1 cellular context compared by ENCODE assay signal in the genomic region with DNA sequence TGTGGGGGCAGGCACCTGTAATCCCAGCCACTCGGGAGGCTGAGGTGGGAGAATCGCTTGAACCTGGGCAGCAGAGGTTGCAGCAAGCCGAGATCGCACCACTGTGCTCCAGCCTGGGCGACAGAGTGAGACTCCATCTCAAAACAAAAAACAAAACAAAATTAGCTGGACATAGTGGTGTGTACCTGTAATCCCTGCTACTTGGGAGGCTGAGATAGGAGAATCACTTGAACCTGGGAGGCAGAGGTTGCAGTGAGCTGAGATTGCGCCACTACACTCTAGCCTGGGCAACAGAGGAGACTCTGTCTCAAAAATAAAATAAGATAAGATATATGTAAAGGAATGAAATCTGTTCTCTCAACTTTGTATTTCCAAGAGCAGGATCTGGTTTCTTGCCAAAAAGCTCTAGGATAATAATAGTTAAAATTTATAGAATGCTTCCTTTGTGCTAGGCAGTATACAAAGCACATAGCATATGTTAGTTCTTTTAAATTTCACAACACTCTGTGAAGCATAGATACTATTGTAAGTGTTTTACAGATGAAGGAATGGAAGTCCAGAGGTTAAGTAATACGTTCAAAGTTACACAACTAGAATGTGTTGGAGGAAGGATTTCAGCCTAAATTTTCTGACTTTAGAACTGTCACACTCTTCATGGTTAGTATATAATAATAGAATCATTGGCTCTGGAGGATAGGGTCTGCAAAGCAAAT.
TF ChIP-seq lines count a peak whose summit lies in the region.

No MANE protein-coding gene starts in this region.

TF ChIP-seq in HepG2, 621 proteins besides CTCF, POLR2A, EP300 and RAD21 (continued from another document and continues in another):
- TF ChIP-seq, protein P1, sequence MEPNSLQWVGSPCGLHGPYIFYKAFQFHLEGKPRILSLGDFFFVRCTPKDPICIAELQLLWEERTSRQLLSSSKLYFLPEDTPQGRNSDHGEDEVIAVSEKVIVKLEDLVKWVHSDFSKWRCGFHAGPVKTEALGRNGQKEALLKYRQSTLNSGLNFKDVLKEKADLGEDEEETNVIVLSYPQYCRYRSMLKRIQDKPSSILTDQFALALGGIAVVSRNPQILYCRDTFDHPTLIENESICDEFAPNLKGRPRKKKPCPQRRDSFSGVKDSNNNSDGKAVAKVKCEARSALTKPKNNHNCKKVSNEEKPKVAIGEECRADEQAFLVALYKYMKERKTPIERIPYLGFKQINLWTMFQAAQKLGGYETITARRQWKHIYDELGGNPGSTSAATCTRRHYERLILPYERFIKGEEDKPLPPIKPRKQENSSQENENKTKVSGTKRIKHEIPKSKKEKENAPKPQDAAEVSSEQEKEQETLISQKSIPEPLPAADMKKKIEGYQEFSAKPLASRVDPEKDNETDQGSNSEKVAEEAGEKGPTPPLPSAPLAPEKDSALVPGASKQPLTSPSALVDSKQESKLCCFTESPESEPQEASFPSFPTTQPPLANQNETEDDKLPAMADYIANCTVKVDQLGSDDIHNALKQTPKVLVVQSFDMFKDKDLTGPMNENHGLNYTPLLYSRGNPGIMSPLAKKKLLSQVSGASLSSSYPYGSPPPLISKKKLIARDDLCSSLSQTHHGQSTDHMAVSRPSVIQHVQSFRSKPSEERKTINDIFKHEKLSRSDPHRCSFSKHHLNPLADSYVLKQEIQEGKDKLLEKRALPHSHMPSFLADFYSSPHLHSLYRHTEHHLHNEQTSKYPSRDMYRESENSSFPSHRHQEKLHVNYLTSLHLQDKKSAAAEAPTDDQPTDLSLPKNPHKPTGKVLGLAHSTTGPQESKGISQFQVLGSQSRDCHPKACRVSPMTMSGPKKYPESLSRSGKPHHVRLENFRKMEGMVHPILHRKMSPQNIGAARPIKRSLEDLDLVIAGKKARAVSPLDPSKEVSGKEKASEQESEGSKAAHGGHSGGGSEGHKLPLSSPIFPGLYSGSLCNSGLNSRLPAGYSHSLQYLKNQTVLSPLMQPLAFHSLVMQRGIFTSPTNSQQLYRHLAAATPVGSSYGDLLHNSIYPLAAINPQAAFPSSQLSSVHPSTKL (CRISPR knock-in tag; IDR thresholded peaks at IDR 0.05): peak; percentile 81
- TF ChIP-seq, protein P2, sequence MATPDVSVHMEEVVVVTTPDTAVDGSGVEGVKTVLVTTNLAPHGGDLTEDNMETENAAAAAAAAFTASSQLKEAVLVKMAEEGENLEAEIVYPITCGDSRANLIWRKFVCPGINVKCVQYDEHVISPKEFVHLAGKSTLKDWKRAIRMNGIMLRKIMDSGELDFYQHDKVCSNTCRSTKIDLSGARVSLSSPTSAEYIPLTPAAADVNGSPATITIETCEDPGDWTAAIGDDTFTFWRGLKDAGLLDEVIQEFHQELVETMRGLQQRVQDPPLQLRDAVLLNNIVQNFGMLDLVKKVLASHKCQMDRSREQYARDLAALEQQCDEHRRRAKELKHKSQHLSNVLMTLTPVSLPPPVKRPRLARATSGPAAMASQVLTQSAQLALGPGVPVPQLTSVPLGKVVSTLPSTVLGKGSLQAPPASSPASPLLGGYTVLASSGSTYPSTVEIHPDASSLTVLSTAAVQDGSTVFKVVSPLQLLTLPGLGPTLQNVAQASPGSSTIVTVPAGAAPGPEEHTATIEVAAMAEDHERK (CRISPR knock-in tag; IDR thresholded peaks at IDR 0.05; ENCODE audit: low read depth): no peak
- TF ChIP-seq, protein P3, sequence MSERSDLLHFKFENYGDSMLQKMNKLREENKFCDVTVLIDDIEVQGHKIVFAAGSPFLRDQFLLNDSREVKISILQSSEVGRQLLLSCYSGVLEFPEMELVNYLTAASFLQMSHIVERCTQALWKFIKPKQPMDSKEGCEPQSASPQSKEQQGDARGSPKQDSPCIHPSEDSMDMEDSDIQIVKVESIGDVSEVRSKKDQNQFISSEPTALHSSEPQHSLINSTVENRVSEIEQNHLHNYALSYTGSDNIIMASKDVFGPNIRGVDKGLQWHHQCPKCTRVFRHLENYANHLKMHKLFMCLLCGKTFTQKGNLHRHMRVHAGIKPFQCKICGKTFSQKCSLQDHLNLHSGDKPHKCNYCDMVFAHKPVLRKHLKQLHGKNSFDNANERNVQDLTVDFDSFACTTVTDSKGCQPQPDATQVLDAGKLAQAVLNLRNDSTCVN (CRISPR knock-in tag; IDR thresholded peaks at IDR 0.05; ENCODE audit: borderline replicate concordance): no peak
- TF ChIP-seq, protein P4, sequence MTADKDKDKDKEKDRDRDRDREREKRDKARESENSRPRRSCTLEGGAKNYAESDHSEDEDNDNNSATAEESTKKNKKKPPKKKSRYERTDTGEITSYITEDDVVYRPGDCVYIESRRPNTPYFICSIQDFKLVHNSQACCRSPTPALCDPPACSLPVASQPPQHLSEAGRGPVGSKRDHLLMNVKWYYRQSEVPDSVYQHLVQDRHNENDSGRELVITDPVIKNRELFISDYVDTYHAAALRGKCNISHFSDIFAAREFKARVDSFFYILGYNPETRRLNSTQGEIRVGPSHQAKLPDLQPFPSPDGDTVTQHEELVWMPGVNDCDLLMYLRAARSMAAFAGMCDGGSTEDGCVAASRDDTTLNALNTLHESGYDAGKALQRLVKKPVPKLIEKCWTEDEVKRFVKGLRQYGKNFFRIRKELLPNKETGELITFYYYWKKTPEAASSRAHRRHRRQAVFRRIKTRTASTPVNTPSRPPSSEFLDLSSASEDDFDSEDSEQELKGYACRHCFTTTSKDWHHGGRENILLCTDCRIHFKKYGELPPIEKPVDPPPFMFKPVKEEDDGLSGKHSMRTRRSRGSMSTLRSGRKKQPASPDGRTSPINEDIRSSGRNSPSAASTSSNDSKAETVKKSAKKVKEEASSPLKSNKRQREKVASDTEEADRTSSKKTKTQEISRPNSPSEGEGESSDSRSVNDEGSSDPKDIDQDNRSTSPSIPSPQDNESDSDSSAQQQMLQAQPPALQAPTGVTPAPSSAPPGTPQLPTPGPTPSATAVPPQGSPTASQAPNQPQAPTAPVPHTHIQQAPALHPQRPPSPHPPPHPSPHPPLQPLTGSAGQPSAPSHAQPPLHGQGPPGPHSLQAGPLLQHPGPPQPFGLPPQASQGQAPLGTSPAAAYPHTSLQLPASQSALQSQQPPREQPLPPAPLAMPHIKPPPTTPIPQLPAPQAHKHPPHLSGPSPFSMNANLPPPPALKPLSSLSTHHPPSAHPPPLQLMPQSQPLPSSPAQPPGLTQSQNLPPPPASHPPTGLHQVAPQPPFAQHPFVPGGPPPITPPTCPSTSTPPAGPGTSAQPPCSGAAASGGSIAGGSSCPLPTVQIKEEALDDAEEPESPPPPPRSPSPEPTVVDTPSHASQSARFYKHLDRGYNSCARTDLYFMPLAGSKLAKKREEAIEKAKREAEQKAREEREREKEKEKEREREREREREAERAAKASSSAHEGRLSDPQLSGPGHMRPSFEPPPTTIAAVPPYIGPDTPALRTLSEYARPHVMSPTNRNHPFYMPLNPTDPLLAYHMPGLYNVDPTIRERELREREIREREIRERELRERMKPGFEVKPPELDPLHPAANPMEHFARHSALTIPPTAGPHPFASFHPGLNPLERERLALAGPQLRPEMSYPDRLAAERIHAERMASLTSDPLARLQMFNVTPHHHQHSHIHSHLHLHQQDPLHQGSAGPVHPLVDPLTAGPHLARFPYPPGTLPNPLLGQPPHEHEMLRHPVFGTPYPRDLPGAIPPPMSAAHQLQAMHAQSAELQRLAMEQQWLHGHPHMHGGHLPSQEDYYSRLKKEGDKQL (CRISPR knock-in tag; IDR thresholded peaks at IDR 0.05; ENCODE audit: low read depth): no peak
- TF ChIP-seq, protein P5, sequence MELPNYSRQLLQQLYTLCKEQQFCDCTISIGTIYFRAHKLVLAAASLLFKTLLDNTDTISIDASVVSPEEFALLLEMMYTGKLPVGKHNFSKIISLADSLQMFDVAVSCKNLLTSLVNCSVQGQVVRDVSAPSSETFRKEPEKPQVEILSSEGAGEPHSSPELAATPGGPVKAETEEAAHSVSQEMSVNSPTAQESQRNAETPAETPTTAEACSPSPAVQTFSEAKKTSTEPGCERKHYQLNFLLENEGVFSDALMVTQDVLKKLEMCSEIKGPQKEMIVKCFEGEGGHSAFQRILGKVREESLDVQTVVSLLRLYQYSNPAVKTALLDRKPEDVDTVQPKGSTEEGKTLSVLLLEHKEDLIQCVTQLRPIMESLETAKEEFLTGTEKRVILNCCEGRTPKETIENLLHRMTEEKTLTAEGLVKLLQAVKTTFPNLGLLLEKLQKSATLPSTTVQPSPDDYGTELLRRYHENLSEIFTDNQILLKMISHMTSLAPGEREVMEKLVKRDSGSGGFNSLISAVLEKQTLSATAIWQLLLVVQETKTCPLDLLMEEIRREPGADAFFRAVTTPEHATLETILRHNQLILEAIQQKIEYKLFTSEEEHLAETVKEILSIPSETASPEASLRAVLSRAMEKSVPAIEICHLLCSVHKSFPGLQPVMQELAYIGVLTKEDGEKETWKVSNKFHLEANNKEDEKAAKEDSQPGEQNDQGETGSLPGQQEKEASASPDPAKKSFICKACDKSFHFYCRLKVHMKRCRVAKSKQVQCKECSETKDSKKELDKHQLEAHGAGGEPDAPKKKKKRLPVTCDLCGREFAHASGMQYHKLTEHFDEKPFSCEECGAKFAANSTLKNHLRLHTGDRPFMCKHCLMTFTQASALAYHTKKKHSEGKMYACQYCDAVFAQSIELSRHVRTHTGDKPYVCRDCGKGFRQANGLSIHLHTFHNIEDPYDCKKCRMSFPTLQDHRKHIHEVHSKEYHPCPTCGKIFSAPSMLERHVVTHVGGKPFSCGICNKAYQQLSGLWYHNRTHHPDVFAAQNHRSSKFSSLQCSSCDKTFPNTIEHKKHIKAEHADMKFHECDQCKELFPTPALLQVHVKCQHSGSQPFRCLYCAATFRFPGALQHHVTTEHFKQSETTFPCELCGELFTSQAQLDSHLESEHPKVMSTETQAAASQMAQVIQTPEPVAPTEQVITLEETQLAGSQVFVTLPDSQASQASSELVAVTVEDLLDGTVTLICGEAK (IDR thresholded peaks at IDR 0.05): no peak
- TF ChIP-seq, protein P5 (CRISPR knock-in tag; IDR thresholded peaks at IDR 0.05): no peak
- TF ChIP-seq ZBTB1 (CRISPR knock-in tag; IDR thresholded peaks at IDR 0.05; ENCODE audit: borderline replicate concordance) (no peak), TCF7L2 (IDR thresholded peaks at IDR 0.05; ENCODE audit: low read depth, low read length) (peak; percentile 44; the same call in 1 of the 2 replicates), AHR (CRISPR knock-in tag; IDR thresholded peaks at IDR 0.05) (no peak), CEBPB (IDR thresholded peaks at IDR 0.05; ENCODE audit: borderline replicate concordance, low read depth, low read length) (peak; percentile 94), ZFP90 (CRISPR knock-in tag; IDR thresholded peaks at IDR 0.05; ENCODE audit: borderline replicate concordance) (no peak), PHF5A (CRISPR knock-in tag; IDR thresholded peaks at IDR 0.05; ENCODE audit: low read depth, unreplicated experiment) (no peak), NPAS2 (CRISPR knock-in tag; IDR thresholded peaks at IDR 0.05; ENCODE audit: borderline replicate concordance) (no peak), PITX1 (CRISPR knock-in tag; IDR thresholded peaks at IDR 0.05) (no peak), MIER2 (CRISPR knock-in tag; IDR thresholded peaks at IDR 0.05) (no peak), ZFAT (CRISPR knock-in tag; conservative IDR thresholded peaks at IDR 0.05) (no peak), ZNF761 (CRISPR knock-in tag; conservative IDR thresholded peaks at IDR 0.05) (no peak)
- TF ChIP-seq, protein P6, sequence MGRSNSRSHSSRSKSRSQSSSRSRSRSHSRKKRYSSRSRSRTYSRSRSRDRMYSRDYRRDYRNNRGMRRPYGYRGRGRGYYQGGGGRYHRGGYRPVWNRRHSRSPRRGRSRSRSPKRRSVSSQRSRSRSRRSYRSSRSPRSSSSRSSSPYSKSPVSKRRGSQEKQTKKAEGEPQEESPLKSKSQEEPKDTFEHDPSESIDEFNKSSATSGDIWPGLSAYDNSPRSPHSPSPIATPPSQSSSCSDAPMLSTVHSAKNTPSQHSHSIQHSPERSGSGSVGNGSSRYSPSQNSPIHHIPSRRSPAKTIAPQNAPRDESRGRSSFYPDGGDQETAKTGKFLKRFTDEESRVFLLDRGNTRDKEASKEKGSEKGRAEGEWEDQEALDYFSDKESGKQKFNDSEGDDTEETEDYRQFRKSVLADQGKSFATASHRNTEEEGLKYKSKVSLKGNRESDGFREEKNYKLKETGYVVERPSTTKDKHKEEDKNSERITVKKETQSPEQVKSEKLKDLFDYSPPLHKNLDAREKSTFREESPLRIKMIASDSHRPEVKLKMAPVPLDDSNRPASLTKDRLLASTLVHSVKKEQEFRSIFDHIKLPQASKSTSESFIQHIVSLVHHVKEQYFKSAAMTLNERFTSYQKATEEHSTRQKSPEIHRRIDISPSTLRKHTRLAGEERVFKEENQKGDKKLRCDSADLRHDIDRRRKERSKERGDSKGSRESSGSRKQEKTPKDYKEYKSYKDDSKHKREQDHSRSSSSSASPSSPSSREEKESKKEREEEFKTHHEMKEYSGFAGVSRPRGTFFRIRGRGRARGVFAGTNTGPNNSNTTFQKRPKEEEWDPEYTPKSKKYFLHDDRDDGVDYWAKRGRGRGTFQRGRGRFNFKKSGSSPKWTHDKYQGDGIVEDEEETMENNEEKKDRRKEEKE (IDR thresholded peaks at IDR 0.05): no peak
- TF ChIP-seq, protein P7, sequence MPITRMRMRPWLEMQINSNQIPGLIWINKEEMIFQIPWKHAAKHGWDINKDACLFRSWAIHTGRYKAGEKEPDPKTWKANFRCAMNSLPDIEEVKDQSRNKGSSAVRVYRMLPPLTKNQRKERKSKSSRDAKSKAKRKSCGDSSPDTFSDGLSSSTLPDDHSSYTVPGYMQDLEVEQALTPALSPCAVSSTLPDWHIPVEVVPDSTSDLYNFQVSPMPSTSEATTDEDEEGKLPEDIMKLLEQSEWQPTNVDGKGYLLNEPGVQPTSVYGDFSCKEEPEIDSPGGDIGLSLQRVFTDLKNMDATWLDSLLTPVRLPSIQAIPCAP (CRISPR knock-in tag; IDR thresholded peaks at IDR 0.05; ENCODE audit: low read depth): no peak
